25 cellular contexts compared by ENCODE assay signal in the genomic region with DNA sequence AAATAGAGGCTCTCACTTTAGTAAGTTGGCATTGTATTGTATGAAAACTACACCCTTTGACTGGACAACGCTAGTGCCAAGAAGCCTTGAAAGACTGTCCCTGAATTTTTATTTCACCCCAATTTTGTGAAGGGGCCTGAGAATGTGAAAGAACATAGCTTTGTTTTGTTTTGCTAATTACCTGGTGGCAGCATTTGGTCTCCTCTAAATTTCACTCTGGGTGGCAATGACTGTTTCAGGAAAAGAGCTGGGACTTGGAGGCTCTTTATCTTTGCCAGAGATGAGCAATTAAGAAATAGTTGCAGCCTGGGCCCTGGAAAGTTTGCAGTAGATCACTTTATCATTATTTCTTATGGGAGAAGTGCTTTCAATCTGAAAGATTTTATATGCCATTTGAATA.
A peak's percentile ranks its signal among the peaks of the same experiment; 100 is the strongest.
DNase-seq lines count a peak whose midpoint lies in the region; ATAC-seq, FAIRE-seq and TF ChIP-seq lines count a peak whose summit lies in the region.
"Had no signal": no experiment of that assay in that cellular context is flagged by ENCODE, and none has a peak within 500 bp of the region (broad histone marks: within the 10 kb centered on the region; RNA-seq: fewer than 3 reads in every experiment).

No MANE protein-coding gene starts in this region.

- no peaks in the 10 kb centered on the region for H3K9me2 ChIP-seq in GM23338 (ENCODE audit: insufficient read depth)

- H3K9me3 ChIP-seq in HUES48 (ENCODE audit: control insufficient read depth, insufficient read depth, low read length) (no peaks in the 10 kb centered on the region), H1 (ENCODE audit: insufficient read depth in 2 of 2, low read depth in 1 of 2, low read length in 1 of 2) (no peaks in the 10 kb centered on the region), neural progenitor cell (ENCODE audit: low read depth) (no peaks in the 10 kb centered on the region)
- H3K9me3 ChIP-seq: A549; BE2C; BLaER1 treated with 17β-estradiol and CSF1 and Interleukin-3, amounts not matched to agents 10 nM and 100 nM had no signal

- H2BK12ac ChIP-seq in H1 (ENCODE audit: low read depth, low read length): 0 out of 2 replicates have a peak overlapping the region, but pooled peaks have one; percentile 62

- H3K27ac ChIP-seq in GM23338 (ENCODE audit: low read depth) (no peak overlapping the region), HUES48 (ENCODE audit: low read depth, low read length) (peak overlapping the region; percentile 2), H1 (ENCODE audit: low read depth, low read length) (no peak overlapping the region), neural progenitor cell (no peak overlapping the region)
- H3K27ac ChIP-seq: A549; BLaER1 treated with 17β-estradiol and CSF1 and Interleukin-3, amounts not matched to agents 10 nM and 100 nM; GM23248 had no signal

- H3K9ac ChIP-seq in HUES48 (ENCODE audit: low read depth, low read length) (no peak overlapping the region), H1 (replicated peaks in 1 of 4; ENCODE audit: extremely low read depth in 1 of 4, low read depth in 3 of 4, low read length in 3 of 4) (no peak overlapping the region), neural progenitor cell (no peak overlapping the region)
- H3K9ac ChIP-seq: BLaER1 treated with 17β-estradiol and CSF1 and Interleukin-3, amounts not matched to agents 10 nM and 100 nM; GM23248 had no signal

- H4K5ac ChIP-seq in H1 (ENCODE audit: insufficient read length, low read depth, low read length): peak overlapping the region; percentile 15

- TF ChIP-seq EP300 in H1 (IDR thresholded peaks at IDR 0.05; ENCODE audit: borderline replicate concordance in 1 of 2, low read depth in 2 of 2, low read length in 2 of 2): no peak

- H3K4me2 ChIP-seq in GM23338: peak overlapping the region; percentile 3
- H3K4me2 ChIP-seq in H1 (ENCODE audit: insufficient read depth in 1 of 2, low read depth in 2 of 2, low read length in 2 of 2): peak overlapping the region in 1 of 2 experiments; percentile 43; a peak in 2 of 4 replicates
- no peak overlapping the region for H3K4me2 ChIP-seq in neural progenitor cell
- H3K4me2 ChIP-seq: A549; BLaER1 treated with 17β-estradiol and CSF1 and Interleukin-3, amounts not matched to agents 10 nM and 100 nM had no signal

- H3K9me3 Mint-ChIP-seq in GM23338 (no peaks in the 10 kb centered on the region), neural progenitor cell (no peaks in the 10 kb centered on the region)
- H3K9me3 Mint-ChIP-seq: CD4-positive, alpha-beta T cell had no signal

- H3K79me2 ChIP-seq in GM23338 (replicated peaks; ENCODE audit: insufficient read depth) (no peaks in the 10 kb centered on the region), H1 (ENCODE audit: control insufficient read depth in 1 of 2, insufficient read depth in 2 of 2, low read length in 2 of 2) (no peaks in the 10 kb centered on the region), neural progenitor cell (ENCODE audit: low read depth) (no peaks in the 10 kb centered on the region)

- WGBS in H1 (ENCODE audit: extremely low coverage in 1 of 2, insufficient coverage in 1 of 2, insufficient read length in 1 of 2, insufficient replicate concordance in 2 of 2, low coverage in 1 of 2, low lambda C conversion rate in 2 of 2, missing lambda C conversion rate in 1 of 2), 2 experiments: 52% methylated on average over 1 of the region's 1 CpG; no CpG with 5 or more reads in 1 of the 2 experiments

- no peak overlapping the region for H3K4me3 Mint-ChIP-seq in GM23338
- no peak overlapping the region for H3K4me3 Mint-ChIP-seq in neural progenitor cell
- H3K4me3 Mint-ChIP-seq: CD14-positive monocyte; CD4-positive, alpha-beta T cell; CD8-positive, alpha-beta memory T cell had no signal

- FAIRE-seq in H1 (lab: Jason Lieb, UNC): no peak
- FAIRE-seq: A549, D721Med, GM12891, GM18507, H54 had no signal

- H3K27ac Mint-ChIP-seq in GM23338 (peak overlapping the region; percentile 52), neural progenitor cell (no peak overlapping the region)
- H3K27ac Mint-ChIP-seq: CD14-positive monocyte; CD4-positive, alpha-beta T cell; CD8-positive, alpha-beta memory T cell had no signal

- ATAC-seq in GM23338: peak; percentile 67
- no peak for ATAC-seq in GM18868 (IDR thresholded peaks at IDR 0.05; ENCODE audit: unreplicated experiment)
- ATAC-seq: A549 had no signal

- H3K4me1 Mint-ChIP-seq in GM23338 (peaks cover 30% of the 10 kb centered on the region), neural progenitor cell (peaks cover 10% of the 10 kb centered on the region)
- H3K4me1 Mint-ChIP-seq: CD14-positive monocyte; CD8-positive, alpha-beta memory T cell had no signal

- H2BK5ac ChIP-seq in H1 (ENCODE audit: low read depth, low read length): peak overlapping the region; percentile 38; the same call in 1 of the 2 replicates

- CTCF ChIA-PET in H1 (lab: Charles Lee; ENCODE audit: partially characterized antibody): interaction anchor here (2.0 kb wide), 1 partner anchor 9 kb away, joined by 6 read pairs; no protein-coding TSS in a partner anchor

- TF ChIP-seq POLR2A in H1 (IDR thresholded peaks at IDR 0.05; ENCODE audit: control extremely low read depth in 1 of 2, low read depth in 2 of 2, low read length in 2 of 2): no peak

- no peak overlapping the region for H3K23ac ChIP-seq in H1 (ENCODE audit: insufficient read length)

- H3F3A ChIP-seq in GM23338 (replicated peaks; ENCODE audit: low read depth) (no peaks in the 10 kb centered on the region), neural progenitor cell (ENCODE audit: low read depth) (no peaks in the 10 kb centered on the region)

- H3K23me2 ChIP-seq in H1 (ENCODE audit: low read depth, low read length): no peaks in the 10 kb centered on the region; the same call in 1 of the 2 replicates

- H3K4ac ChIP-seq in H1 (replicated peaks; ENCODE audit: insufficient read length, low read depth, low read length): no peak overlapping the region

- no peak for TF ChIP-seq CTCF in GM23338 (conservative IDR thresholded peaks at IDR 0.05; ENCODE audit: low read depth in 2 of 2)
- TF ChIP-seq CTCF in H1 (IDR thresholded peaks at IDR 0.05; ENCODE audit: control extremely low read depth in 1 of 3, insufficient read depth in 1 of 3, low read depth in 1 of 3, low read length in 3 of 3): no peak
- no peak for TF ChIP-seq CTCF in neural progenitor cell (IDR thresholded peaks at IDR 0.05)

- H3K27me3 ChIP-seq in GM23338 (ENCODE audit: insufficient read depth): no peaks in the 10 kb centered on the region
- no peaks in the 10 kb centered on the region for H3K27me3 ChIP-seq in HUES48 (ENCODE audit: control insufficient read depth, insufficient read depth, low read length)
- H3K27me3 ChIP-seq in H1 (replicated peaks in 1 of 4; ENCODE audit: control insufficient read depth in 3 of 4, extremely low read depth in 1 of 4, insufficient read depth in 3 of 4, low read length in 3 of 4): no peaks in the 10 kb centered on the region
- H3K27me3 ChIP-seq in neural progenitor cell: no peaks in the 10 kb centered on the region
- H3K27me3 ChIP-seq: BE2C; BLaER1 treated with 17β-estradiol and CSF1 and Interleukin-3, amounts not matched to agents 10 nM and 100 nM had no signal

- peak overlapping the region; percentile 94; the same call in 1 of the 2 replicates for H2BK20ac ChIP-seq in H1 (ENCODE audit: low read length)

- H2AFZ ChIP-seq in GM23338 (no peak overlapping the region), H1 (ENCODE audit: low read length) (0 out of 2 replicates have a peak overlapping the region, but pooled peaks have one; percentile 42), neural progenitor cell (replicated peaks) (peak overlapping the region; percentile 1)
- H2AFZ ChIP-seq: GM23248 had no signal

- no peak overlapping the region for H4K8ac ChIP-seq in H1 (ENCODE audit: extremely low read depth, insufficient read depth, low read length)

- no peak overlapping the region for H2BK15ac ChIP-seq in H1 (ENCODE audit: low read length)

- H3K36me3 ChIP-seq in GM23338 (ENCODE audit: insufficient read depth) (no peaks in the 10 kb centered on the region), HUES48 (ENCODE audit: control insufficient read depth, insufficient read depth, low read length) (no peaks in the 10 kb centered on the region), H1 (ENCODE audit: control insufficient read depth in 2 of 4, insufficient read depth in 4 of 4, low read length in 3 of 4) (no peaks in the 10 kb centered on the region), neural progenitor cell (no peaks in the 10 kb centered on the region)
- H3K36me3 ChIP-seq: BE2C; BLaER1 treated with 17β-estradiol and CSF1 and Interleukin-3, amounts not matched to agents 10 nM and 100 nM had no signal

- H3K4me1 ChIP-seq in GM23338 (ENCODE audit: insufficient read depth): peaks cover 27% of the 10 kb centered on the region
- H3K4me1 ChIP-seq in HUES48 (ENCODE audit: control insufficient read depth, insufficient read depth, low read length): peaks cover 24% of the 10 kb centered on the region
- H3K4me1 ChIP-seq in H1 (replicated peaks in 1 of 4; ENCODE audit: control insufficient read depth in 3 of 4, insufficient read depth in 4 of 4, low read length in 3 of 4): peaks cover 0 to 14% (median 8%) of the 10 kb centered on the region in 4 experiments; a peak in 5 of 7 replicates
- no peaks in the 10 kb centered on the region for H3K4me1 ChIP-seq in neural progenitor cell
- H3K4me1 ChIP-seq: A549, BE2C had no signal

- H3K4me3 ChIP-seq in GM23338 (no peak overlapping the region), HUES48 (ENCODE audit: low read depth, low read length) (no peak overlapping the region), H1 (ENCODE audit: extremely low read depth in 1 of 4, insufficient read depth in 2 of 4, low read depth in 3 of 4, low read length in 4 of 4) (peak overlapping the region in 1 of 4 experiments; percentile 17; a peak in 1 of 8 replicates), neural progenitor cell (no peak overlapping the region)
- H3K4me3 ChIP-seq: A549; BLaER1 treated with 17β-estradiol and CSF1 and Interleukin-3, amounts not matched to agents 10 nM and 100 nM; GM23248 had no signal

- DNase-seq in GM23338 (ENCODE audit: low spot score): peak; percentile 55
- DNase-seq in H1 (ENCODE audit: low read depth in 1 of 2, low spot score in 2 of 2): no peak
- DNase-seq in neural progenitor cell (ENCODE audit: low spot score): no peak
- DNase-seq in activated CD8-positive, alpha-beta memory T cell treated with anti-CD3 and anti-CD28 coated beads, Interleukin-2, amount 50 U/mL, for 48 hours: no peak
- DNase-seq in ecto neural progenitor cell (ENCODE audit: low spot score): no peak
- DNase-seq: 8988T; ACHN; AML-193; BE2C; CD4-positive, alpha-beta T cell; CD8-positive, alpha-beta memory T cell; DMS53; DMS79 treated with DMSO at 0.1 percent for 48 hours; GF-D8; GM23248; HCEC 1CT had no signal

- H3K18ac ChIP-seq in H1 (ENCODE audit: extremely low read depth, low read length): no peak overlapping the region; the same call in 1 of the 2 replicates

- no peak overlapping the region for H3K14ac ChIP-seq in H1 (ENCODE audit: insufficient read length)

- no peak overlapping the region for H3K56ac ChIP-seq in H1 (replicated peaks; ENCODE audit: insufficient read length, low read depth, low read length)

- H2BK120ac ChIP-seq in H1 (replicated peaks; ENCODE audit: low read depth, low read length): no peak overlapping the region

- no peaks in the 10 kb centered on the region for H3K27me3 Mint-ChIP-seq in GM23338 (ENCODE audit: insufficient read depth, low read depth, poor library complexity)
- H3K27me3 Mint-ChIP-seq in neural progenitor cell (ENCODE audit: insufficient read depth, low read depth): peaks cover 2% of the 10 kb centered on the region
- H3K27me3 Mint-ChIP-seq: CD4-positive, alpha-beta T cell; CD8-positive, alpha-beta memory T cell had no signal

- no peaks in the 10 kb centered on the region for H3K79me1 ChIP-seq in H1 (ENCODE audit: low read depth, low read length)

- POLR2A ChIA-PET in H1 (lab: Charles Lee; ENCODE audit: partially characterized antibody): no interaction called here

- no peak overlapping the region for H4K91ac ChIP-seq in H1 (replicated peaks; ENCODE audit: insufficient read length, low read length)

- no peak overlapping the region for H2AK5ac ChIP-seq in H1 (ENCODE audit: low read depth, low read length)

- TF ChIP-seq RAD21 in H1 (IDR thresholded peaks at IDR 0.05 in 1 of 2, conservative IDR thresholded peaks at IDR 0.05 in 1 of 2; ENCODE audit: low read depth in 2 of 2, low read length in 2 of 2): no peak

- no peaks in the 10 kb centered on the region for H4K20me1 ChIP-seq in GM23338 (replicated peaks; ENCODE audit: insufficient read depth)
- no peaks in the 10 kb centered on the region for H4K20me1 ChIP-seq in H1 (replicated peaks in 1 of 2; ENCODE audit: control insufficient read depth in 1 of 2, insufficient read depth in 2 of 2, low read length in 2 of 2)
- H4K20me1 ChIP-seq in neural progenitor cell (ENCODE audit: low read depth): no peaks in the 10 kb centered on the region
- H4K20me1 ChIP-seq: BLaER1 treated with 17β-estradiol and CSF1 and Interleukin-3, amounts not matched to agents 10 nM and 100 nM had no signal

- H3K36me3 Mint-ChIP-seq in GM23338 (ENCODE audit: low read depth) (no peaks in the 10 kb centered on the region), neural progenitor cell (no peaks in the 10 kb centered on the region)
- H3K36me3 Mint-ChIP-seq: CD14-positive monocyte; CD8-positive, alpha-beta memory T cell had no signal
